16 cellular contexts compared by ENCODE assay signal in the genomic region with DNA sequence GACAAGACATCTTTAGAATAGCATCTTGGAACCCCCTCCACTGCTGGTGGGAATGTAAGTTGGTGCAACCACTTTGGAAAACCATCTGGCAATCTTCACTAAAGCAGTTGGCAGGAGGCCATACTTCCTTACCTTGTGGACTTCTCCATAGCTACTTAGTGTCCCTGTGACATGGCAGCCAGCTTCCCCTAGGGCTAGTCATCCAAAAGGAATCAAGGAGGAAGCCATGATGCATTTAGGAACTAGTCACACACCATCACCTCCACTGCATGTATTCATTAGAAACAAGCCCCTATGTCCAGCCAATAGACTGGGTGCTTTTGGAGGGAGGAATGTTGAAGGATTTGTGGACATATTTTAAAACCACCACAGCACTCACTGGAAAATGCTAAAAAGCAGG. TPM values are rescaled to one million over a fixed set of nuclear protein-coding genes. Genes with fewer than 3 reads are reported as not detected.
A peak's percentile ranks its signal among the peaks of the same experiment; 100 is the strongest.
DNase-seq lines count a peak whose midpoint lies in the region; TF ChIP-seq lines count a peak whose summit lies in the region.
"Had no signal": no experiment of that assay in that cellular context is flagged by ENCODE, and none has a peak within 500 bp of the region (broad histone marks: within the 10 kb centered on the region; RNA-seq: fewer than 3 reads in every experiment).

No MANE protein-coding gene starts in this region.

- intact Hi-C loops in posterior vena cava (cut with DNase I), result no loop called here

- no peak for TF ChIP-seq CTCF in neural crest cell (conservative IDR thresholded peaks at IDR 0.05)

- H3K4me3 Mint-ChIP-seq in activated naive CD4-positive, alpha-beta T cell treated with anti-CD3 and anti-CD28 coated beads, Interleukin-2, amount 50 U/mL, for 24 hours, result no peak overlapping the region
- no peak overlapping the region for H3K4me3 Mint-ChIP-seq in neural crest cell
- H3K4me3 Mint-ChIP-seq: CD14-positive monocyte; CD4-positive, alpha-beta T cell; CD8-positive, alpha-beta memory T cell; HFFc6 had no signal

- DNase-seq in activated naive CD4-positive, alpha-beta T cell treated with anti-CD3 and anti-CD28 coated beads, Interleukin-2, amount 50 U/mL, for 16 hours, result no peak
- DNase-seq in M059J (ENCODE audit: low read depth) (peak; percentile 70), neural crest cell (ENCODE audit: low read depth, low spot score) (no peak), AG20443 (ENCODE audit: low spot score) (no peak), posterior vena cava (ENCODE audit: low spot score) (no peak)
- no peak for DNase-seq in stimulated activated CD4-positive, alpha-beta T cell treated with anti-CD3 and anti-CD28 coated beads, Interleukin-1b, Interleukin-23, amount 100 ng/mL, for 48 hours
- DNase-seq: AML-193; BE2C; CD4-positive, alpha-beta T cell; DMS 273 treated with DMSO at 0.1 percent for 48 hours; DND-41; GOT3; HFFc6 had no signal

- no peaks in the 10 kb centered on the region for H3K9me3 Mint-ChIP-seq in activated naive CD4-positive, alpha-beta T cell treated with anti-CD3 and anti-CD28 coated beads, Interleukin-2, amount 50 U/mL, for 24 hours
- H3K9me3 Mint-ChIP-seq in neural crest cell, result peaks cover 4% of the 10 kb centered on the region
- H3K9me3 Mint-ChIP-seq: CD4-positive, alpha-beta T cell; CD8-positive, alpha-beta memory T cell had no signal

- H3K27ac Mint-ChIP-seq in activated naive CD4-positive, alpha-beta T cell treated with anti-CD3 and anti-CD28 coated beads, Interleukin-2, amount 50 U/mL, for 24 hours, result peak overlapping the region; percentile 17
- H3K27ac Mint-ChIP-seq in neural crest cell (ENCODE audit: unreplicated experiment), result peak overlapping the region; percentile 43
- H3K27ac Mint-ChIP-seq: CD4-positive, alpha-beta T cell; HFFc6 had no signal

- peaks cover 13% of the 10 kb centered on the region for H3K36me3 Mint-ChIP-seq in activated naive CD4-positive, alpha-beta T cell treated with anti-CD3 and anti-CD28 coated beads, Interleukin-2, amount 50 U/mL, for 24 hours
- peaks cover under 1% of the 10 kb centered on the region for H3K36me3 Mint-ChIP-seq in neural crest cell (ENCODE audit: low read depth)

- H3K4me1 Mint-ChIP-seq in activated naive CD4-positive, alpha-beta T cell treated with anti-CD3 and anti-CD28 coated beads, Interleukin-2, amount 50 U/mL, for 24 hours, result no peaks in the 10 kb centered on the region
- peaks cover 6% of the 10 kb centered on the region for H3K4me1 Mint-ChIP-seq in neural crest cell
- H3K4me1 Mint-ChIP-seq: CD14-positive monocyte had no signal

- H3K27me3 Mint-ChIP-seq in activated naive CD4-positive, alpha-beta T cell treated with anti-CD3 and anti-CD28 coated beads, Interleukin-2, amount 50 U/mL, for 24 hours, result no peaks in the 10 kb centered on the region
- H3K27me3 Mint-ChIP-seq in neural crest cell (ENCODE audit: low read depth), result no peaks in the 10 kb centered on the region
- H3K27me3 Mint-ChIP-seq: CD4-positive, alpha-beta T cell; CD8-positive, alpha-beta memory T cell had no signal

RNA-seq across cellular contexts. Expression of gene MX2, which starts 19.9 kb away (rescaled TPM):
- 346 and 370 TPM in 2 replicates for total RNA-seq in M059J (2014; rRNA removed; shearing (Covaris generic))
- total RNA-seq in neural crest cell, result not detected in 2 replicates
- 10 to 100 TPM; 17.6 to 20.4 TPM for total RNA-seq in posterior vena cava

RNA-seq across cellular contexts. Expression of gene MX1, which starts 44.3 kb away (rescaled TPM):
- 1,013 and 1,365 TPM in 2 replicates for total RNA-seq in M059J (2014; rRNA removed; shearing (Covaris generic))
- total RNA-seq in neural crest cell, result 2.4 and 3.3 TPM in 2 replicates
- total RNA-seq in posterior vena cava, result 10 to 100 TPM; 14.0 to 52.2 TPM

Comparison
In these comparisons a context has a peak if more than half of its experiments do, and no peak if none do; other contexts are left out.
1. RNA of gene MX2, which starts 19.9 kb away (total RNA-seq): 346 to 370 TPM in M059J and 17.6 to 20.4 TPM in posterior vena cava; not detected in neural crest cell; every median in the first group is over 10 times any median in the second.
2. RNA of gene MX1, which starts 44.3 kb away (total RNA-seq): 1,013 to 1,365 TPM in M059J; 14.0 to 52.2 TPM in posterior vena cava and 2.4 to 3.3 TPM in neural crest cell; every median in the first group is over 10 times any median in the second.